Comparison of ENCODE assay signal across 10 cellular contexts in genomic region chr10:104980401-104980800, GRCh38.
"Had no signal": no experiment of that assay in that cellular context is flagged by ENCODE, and none has a peak within 500 bp of the region (broad histone marks: within the 10 kb centered on the region; RNA-seq: fewer than 3 reads in every experiment).

No MANE protein-coding gene starts in this region.

- ATAC-seq: HCT116, HepG2, K562 had no signal

- H3K36me3 Mint-ChIP-seq: IgD-negative memory B cell had no signal

- H3K4me3 ChIP-seq: GM23248, HAP-1, K562 had no signal

- H3K27ac ChIP-seq: GM23248, HL-60 had no signal

- H3K36me3 ChIP-seq: HAP-1 had no signal

- H3K4me1 Mint-ChIP-seq: IgD-negative memory B cell had no signal

- DNase-seq: GM23248, GOT3, H7, HFFc6 had no signal

- H3K9me3 ChIP-seq: HAP-1 had no signal

- H3K27me3 Mint-ChIP-seq: IgD-negative memory B cell had no signal

- H3K27ac Mint-ChIP-seq: HFFc6, IgD-negative memory B cell had no signal

- H3K4me1 ChIP-seq: HAP-1 had no signal

- H3K4me3 Mint-ChIP-seq: HFFc6, IgD-negative memory B cell had no signal
